18 cellular contexts compared by ENCODE assay signal in genomic region chr7:32915041-32915536, GRCh38.
"Had no signal": no experiment of that assay in that cellular context is flagged by ENCODE, and none has a peak within 500 bp of the region (broad histone marks: within the 10 kb centered on the region; RNA-seq: fewer than 3 reads in every experiment).

No MANE protein-coding gene starts in this region.

- DNase-seq: activated CD4-positive, CD25-positive, alpha-beta regulatory T cell; activated CD8-positive, alpha-beta memory T cell treated with anti-CD3 and anti-CD28 coated beads, Interleukin-2, amount 50 U/mL, for 48 hours; activated effector memory CD4-positive, alpha-beta T cell treated with Interleukin-2 at 50 U/mL for 16 hours; effector memory CD4-positive, alpha-beta T cell; foreskin keratinocyte; glutamatergic neuron; kidney glomerular epithelial cell; left ventricle myocardium superior; mucosa of descending colon; naive thymus-derived CD4-positive, alpha-beta T cell; tibial artery had no signal

- H3K27ac ChIP-seq: foreskin keratinocyte, skin epidermis, tibial artery, vagina had no signal

- H3K4me3 ChIP-seq: mucosa of descending colon, skin epidermis, tibial artery, vagina had no signal

- H3K9me3 ChIP-seq: mucosa of descending colon, tibial artery, vagina had no signal

- ATAC-seq: foreskin keratinocyte; left ventricle myocardium superior; naive thymus-derived CD4-positive, alpha-beta T cell had no signal

- H3K4me1 ChIP-seq: foreskin keratinocyte, tibial artery, vagina had no signal

- H3K27ac Mint-ChIP-seq: dendritic cell treated with granulocyte-macrophage colony-stimulating factor and Interleukin-4, amounts not matched to agents 40 ng/mL and 50 ng/mL, for 4 days; memory B cell; T-helper 2 cell treated with Interferon-gamma antibody and Interleukin-4, amounts not matched to agents 5 μg/mL and 100 μg/mL, for 36 hours had no signal

- H3K9me3 Mint-ChIP-seq: dendritic cell treated with granulocyte-macrophage colony-stimulating factor and Interleukin-4, amounts not matched to agents 40 ng/mL and 50 ng/mL, for 4 days; memory B cell; naive thymus-derived CD4-positive, alpha-beta T cell; T-helper 2 cell treated with Interferon-gamma antibody and Interleukin-4, amounts not matched to agents 5 μg/mL and 100 μg/mL, for 36 hours had no signal

- FAIRE-seq: astrocyte, bronchial epithelial cell had no signal
